Comparison of ENCODE assay signal across 9 cellular contexts in genomic region chr3:31724681-31725080, GRCh38.
DNase-seq lines count a peak whose midpoint lies in the region; ATAC-seq and TF ChIP-seq lines count a peak whose summit lies in the region.
"Had no signal": no experiment of that assay in that cellular context is flagged by ENCODE, and none has a peak within 500 bp of the region (broad histone marks: within the 10 kb centered on the region; RNA-seq: fewer than 3 reads in every experiment).

No MANE protein-coding gene starts in this region.

- H3K27ac ChIP-seq in Karpas-422 (ENCODE audit: low read length) (no peak overlapping the region), esophagus muscularis mucosa (replicated peaks in 1 of 4) (no peak overlapping the region)

- H3K9me2 ChIP-seq in Karpas-422 (replicated peaks; ENCODE audit: insufficient read depth, low read length): no peaks in the 10 kb centered on the region

- H3K27ac Mint-ChIP-seq in natural killer cell treated with Interleukin-12 subunit alpha and Interleukin-12 subunit beta and Interleukin-15 and Interleukin-18, amount 100 ng/mL, for 72 hours: no peak overlapping the region

- H3K4me1 ChIP-seq in Karpas-422 (ENCODE audit: low read length): peaks cover 20% of the 10 kb centered on the region
- no peaks in the 10 kb centered on the region for H3K4me1 ChIP-seq in esophagus muscularis mucosa

- no peaks in the 10 kb centered on the region for H3K9me3 Mint-ChIP-seq in natural killer cell treated with Interleukin-12 subunit alpha and Interleukin-12 subunit beta and Interleukin-15 and Interleukin-18, amount 100 ng/mL, for 72 hours

- H3K4me3 Mint-ChIP-seq in natural killer cell treated with Interleukin-12 subunit alpha and Interleukin-12 subunit beta and Interleukin-15 and Interleukin-18, amount 100 ng/mL, for 72 hours: no peak overlapping the region

- intact Hi-C loops in esophagus muscularis mucosa (cut with DNase I): no loop called here

- 78% methylated on average over 4 of the region's 4 CpGs for WGBS in esophagus muscularis mucosa

- TF ChIP-seq CTCF in GM13977 (IDR thresholded peaks at IDR 0.05; ENCODE audit: extremely low read depth, insufficient read depth, missing control alignments) (peak; percentile 29), astrocyte of the cerebellum (IDR thresholded peaks at IDR 0.05; ENCODE audit: low read depth, low read length, missing control alignments) (peak; percentile 35), esophagus muscularis mucosa (IDR thresholded peaks at IDR 0.05) (peak in 1 of 3 experiments; percentile 13)

- H3K4me3 ChIP-seq in Karpas-422 (ENCODE audit: low read length): no peak overlapping the region
- H3K4me3 ChIP-seq in astrocyte of the cerebellum (ENCODE audit: low read depth, low read length): no peak overlapping the region
- no peak overlapping the region for H3K4me3 ChIP-seq in esophagus muscularis mucosa

- H3K9ac ChIP-seq in Karpas-422 (ENCODE audit: low read length): no peak overlapping the region

- peaks cover 73% of the 10 kb centered on the region for H3K79me2 ChIP-seq in Karpas-422 (ENCODE audit: low read length)

- H4K20me1 ChIP-seq in Karpas-422 (ENCODE audit: insufficient read depth, low read depth, low read length): no peaks in the 10 kb centered on the region

- in situ Hi-C loops in GM13977 (cut with MboI; ENCODE audit: low pct_unique_long_range_greater_than_20kb, low sequenced_read_pairs, unreplicated experiment): no loop called here
- in situ Hi-C loops in astrocyte of the cerebellum (cut with HindIII; ENCODE audit: low sequenced_read_pairs): no loop called here

- DNase-seq in GM13977 (ENCODE audit: low spot score) (peak; percentile 22), Karpas-422 (peak; percentile 70), astrocyte of the cerebellum (ENCODE audit: low read depth) (no peak), SHP77 treated with DMSO at 0.1 percent for 48 hours (lab: John Stamatoyannopoulos, UW) (no peak), esophagus muscularis mucosa (ENCODE audit: extremely low spot score) (no peak)
- DNase-seq in natural killer cell treated with Interleukin-12 subunit alpha and Interleukin-12 subunit beta and Interleukin-15 and Interleukin-18, amount 100 ng/mL, for 72 hours (ENCODE audit: low spot score): no peak
- DNase-seq in activated CD4-positive, alpha-beta T cell treated with anti-CD3 and anti-CD28 coated beads for 4 hours: no peak
- DNase-seq: islet precursor cell had no signal

- H3K27me3 Mint-ChIP-seq in natural killer cell treated with Interleukin-12 subunit alpha and Interleukin-12 subunit beta and Interleukin-15 and Interleukin-18, amount 100 ng/mL, for 72 hours: peaks cover 15 to 37% of the 10 kb centered on the region in 2 donors

- no peak overlapping the region for H2AFZ ChIP-seq in Karpas-422 (ENCODE audit: low read length)

- H3K27me3 ChIP-seq in Karpas-422 (ENCODE audit: low read length): no peaks in the 10 kb centered on the region
- H3K27me3 ChIP-seq in esophagus muscularis mucosa: no peaks in the 10 kb centered on the region

- peaks cover 0 to 5% of the 10 kb centered on the region in 2 donors for H3K4me1 Mint-ChIP-seq in natural killer cell treated with Interleukin-12 subunit alpha and Interleukin-12 subunit beta and Interleukin-15 and Interleukin-18, amount 100 ng/mL, for 72 hours (ENCODE audit: low read depth in 2 of 2)

- peak; percentile 68 to 77 for ATAC-seq in natural killer cell treated with Interleukin-12 subunit alpha and Interleukin-12 subunit beta and Interleukin-15 and Interleukin-18, amount 100 ng/mL, for 72 hours
- no peak for ATAC-seq in GM21360 (IDR thresholded peaks at IDR 0.05; ENCODE audit: unreplicated experiment)

- TF ChIP-seq EP300 in esophagus muscularis mucosa (IDR thresholded peaks at IDR 0.05): no peak

- no peak for TF ChIP-seq POLR2A in esophagus muscularis mucosa (IDR thresholded peaks at IDR 0.05; ENCODE audit: low read depth)

- H3K9me3 ChIP-seq in Karpas-422 (ENCODE audit: low read length) (no peaks in the 10 kb centered on the region), esophagus muscularis mucosa (no peaks in the 10 kb centered on the region)

- H3K4me2 ChIP-seq in Karpas-422 (ENCODE audit: low read depth, low read length, poor library complexity, severe bottlenecking): no peak overlapping the region

- H3K36me3 Mint-ChIP-seq in natural killer cell treated with Interleukin-12 subunit alpha and Interleukin-12 subunit beta and Interleukin-15 and Interleukin-18, amount 100 ng/mL, for 72 hours: no peaks in the 10 kb centered on the region

- H3K36me3 ChIP-seq in Karpas-422 (ENCODE audit: insufficient read depth, low read length): peaks cover 3% of the 10 kb centered on the region; the same call in 1 of the 2 replicates
- no peaks in the 10 kb centered on the region for H3K36me3 ChIP-seq in esophagus muscularis mucosa

Comparison
In these comparisons a context has a peak if more than half of its experiments do, and no peak if none do; other contexts are left out.
1. DNase-seq: peak in GM13977 (single experiment) and Karpas-422 (single experiment); none in astrocyte of the cerebellum (single experiment), natural killer cell treated with Interleukin-12 subunit alpha and Interleukin-12 subunit beta and Interleukin-15 and Interleukin-18, amount 100 ng/mL, for 72 hours (single experiment), SHP77 treated with DMSO at 0.1 percent for 48 hours (single experiment), activated CD4-positive, alpha-beta T cell treated with anti-CD3 and anti-CD28 coated beads for 4 hours (0 of 2) and esophagus muscularis mucosa (single experiment).